In genomic region chr18:31104444-31104843, GRCh38 we compare ENCODE assay signal across 3 cellular contexts.
TF ChIP-seq lines count a peak whose summit lies in the region.

No MANE protein-coding gene starts in this region.

TF ChIP-seq in HCT116, 20 proteins besides CTCF, POLR2A, EP300 and RAD21:
- TF ChIP-seq ZFX (IDR thresholded peaks at IDR 0.05), result no peak
- no peak for TF ChIP-seq CBX3 (IDR thresholded peaks at IDR 0.05; ENCODE audit: low read depth)
- no peak for TF ChIP-seq SIN3A (IDR thresholded peaks at IDR 0.05; ENCODE audit: low read depth)
- no peak for TF ChIP-seq MAX (IDR thresholded peaks at IDR 0.05)
- TF ChIP-seq FOSL1 (IDR thresholded peaks at IDR 0.05; ENCODE audit: low read depth), result no peak
- no peak for TF ChIP-seq EZH2 (IDR thresholded peaks at IDR 0.05)
- no peak for TF ChIP-seq ATF3 (IDR thresholded peaks at IDR 0.05)
- no peak for TF ChIP-seq EZH2phosphoT487 (IDR thresholded peaks at IDR 0.05; ENCODE audit: borderline replicate concordance)
- no peak for TF ChIP-seq YY1 (IDR thresholded peaks at IDR 0.05; ENCODE audit: extremely low read depth, insufficient replicate concordance, low read depth, low read length)
- no peak for TF ChIP-seq CEBPB (IDR thresholded peaks at IDR 0.05; ENCODE audit: low read depth)
- TF ChIP-seq ELF1 (IDR thresholded peaks at IDR 0.05; ENCODE audit: borderline replicate concordance, low read depth), result no peak
- TF ChIP-seq REST (IDR thresholded peaks at IDR 0.05; ENCODE audit: low read depth), result no peak
- no peak for TF ChIP-seq ZNF274 (IDR thresholded peaks at IDR 0.05; ENCODE audit: low read depth, low read length)
- TF ChIP-seq SRF (IDR thresholded peaks at IDR 0.05; ENCODE audit: low read depth), result no peak
- TF ChIP-seq ZBTB33 (IDR thresholded peaks at IDR 0.05; ENCODE audit: extremely low read depth, insufficient replicate concordance, low read length), result no peak

TF ChIP-seq in K562, 482 proteins besides CTCF, POLR2A, EP300 and RAD21:
- TF ChIP-seq BCL6 (CRISPR knock-in tag; IDR thresholded peaks at IDR 0.05) (no peak), CREBBP (IDR thresholded peaks at IDR 0.05; ENCODE audit: low read depth, low read length) (no peak), ZNF57 (CRISPR knock-in tag; IDR thresholded peaks at IDR 0.05) (no peak), MITF (IDR thresholded peaks at IDR 0.05) (no peak), CBX2 (IDR thresholded peaks at IDR 0.05; ENCODE audit: insufficient read depth, low read length, poor library complexity, severe bottlenecking) (no peak), ZNF717 (CRISPR knock-in tag; IDR thresholded peaks at IDR 0.05) (no peak), CHCHD3 (CRISPR knock-in tag; IDR thresholded peaks at IDR 0.05) (no peak), ETS1 (conservative IDR thresholded peaks at IDR 0.05; ENCODE audit: control insufficient read depth, low read depth, low read length) (no peak), SIN3B (IDR thresholded peaks at IDR 0.05; ENCODE audit: low read depth) (no peak), PPARD (CRISPR knock-in tag; IDR thresholded peaks at IDR 0.05) (no peak), ATF6 (CRISPR knock-in tag; IDR thresholded peaks at IDR 0.05) (no peak), BMI1 (IDR thresholded peaks at IDR 0.05; ENCODE audit: low read length) (no peak)

TF ChIP-seq in neural cell, 6 proteins besides CTCF, POLR2A, EP300 and RAD21:
- TF ChIP-seq MXI1 (conservative IDR thresholded peaks at IDR 0.05; ENCODE audit: poor library complexity, severe bottlenecking), result no peak
- TF ChIP-seq TAF1 (IDR thresholded peaks at IDR 0.05; ENCODE audit: low read depth), result no peak
- no peak for TF ChIP-seq EZH2 (IDR thresholded peaks at IDR 0.05; ENCODE audit: borderline replicate concordance, insufficient read depth, low read length, poor library complexity, severe bottlenecking)
- TF ChIP-seq SMC3 (conservative IDR thresholded peaks at IDR 0.05; ENCODE audit: poor library complexity), result no peak
- peak; percentile 50 for TF ChIP-seq REST (IDR thresholded peaks at IDR 0.05; ENCODE audit: borderline replicate concordance)
- peak; percentile 82 for TF ChIP-seq POLR2AphosphoS5 (IDR thresholded peaks at IDR 0.05)
